In the genomic region with DNA sequence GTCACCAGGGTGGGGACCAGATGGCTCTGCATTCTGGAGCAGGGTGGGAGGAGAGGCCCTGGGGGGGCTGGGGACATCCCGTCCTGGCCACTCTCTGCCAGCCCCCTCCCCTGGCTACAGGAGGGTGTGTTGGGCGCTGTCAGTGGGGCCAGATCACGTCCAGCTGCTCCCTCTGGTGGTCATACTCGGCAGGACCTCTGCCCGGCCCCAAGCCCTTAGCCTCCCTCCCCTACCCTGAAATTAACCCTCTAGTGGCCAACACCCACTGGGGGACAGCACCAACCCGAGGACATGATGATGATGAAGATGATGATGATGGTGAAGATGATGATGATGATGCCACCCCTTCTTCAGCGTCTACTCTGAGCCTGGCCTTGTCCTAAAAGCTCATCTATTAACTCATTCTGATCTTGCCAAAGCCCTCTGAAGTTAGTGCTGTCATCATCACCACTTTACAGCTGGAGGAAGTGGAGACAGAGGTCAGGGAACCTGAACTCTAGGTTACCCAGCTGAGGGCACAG, we compare ENCODE assay signal across 9 cellular contexts. TPM values are rescaled to one million over a fixed set of nuclear protein-coding genes. Genes with fewer than 3 reads are reported as not detected.
DNase-seq lines count a peak whose midpoint lies in the region; ATAC-seq and TF ChIP-seq lines count a peak whose summit lies in the region.
"Had no signal": no experiment of that assay in that cellular context is flagged by ENCODE, and none has a peak within 500 bp of the region (broad histone marks: within the 10 kb centered on the region; RNA-seq: fewer than 3 reads in every experiment).

No MANE protein-coding gene starts in this region.

- peaks cover 5% of the 10 kb centered on the region for H3K27me3 Mint-ChIP-seq in activated naive CD8-positive, alpha-beta T cell treated with anti-CD3 and anti-CD28 coated beads, Interleukin-2, amount 50 U/mL, for 24 hours
- H3K27me3 Mint-ChIP-seq: activated naive CD4-positive, alpha-beta T cell treated with anti-CD3 and anti-CD28 coated beads, Interleukin-2, amount 50 U/mL, for 24 hours had no signal

- H3K4me3 Mint-ChIP-seq in activated naive CD8-positive, alpha-beta T cell treated with anti-CD3 and anti-CD28 coated beads, Interleukin-2, amount 50 U/mL, for 24 hours, result no peak overlapping the region
- H3K4me3 Mint-ChIP-seq: activated naive CD4-positive, alpha-beta T cell treated with anti-CD3 and anti-CD28 coated beads, Interleukin-2, amount 50 U/mL, for 24 hours had no signal

- no peaks in the 10 kb centered on the region for H3K9me3 Mint-ChIP-seq in activated naive CD8-positive, alpha-beta T cell treated with anti-CD3 and anti-CD28 coated beads, Interleukin-2, amount 50 U/mL, for 24 hours
- H3K9me3 Mint-ChIP-seq: activated naive CD4-positive, alpha-beta T cell treated with anti-CD3 and anti-CD28 coated beads, Interleukin-2, amount 50 U/mL, for 24 hours had no signal

- H2AFZ ChIP-seq in DND-41 (ENCODE audit: low read depth, low read length) (no peak overlapping the region), SK-N-SH (ENCODE audit: low read depth) (no peak overlapping the region)

- no peaks in the 10 kb centered on the region for H3K9me2 ChIP-seq in SK-N-SH

- H3K27me3 ChIP-seq in DND-41 (ENCODE audit: insufficient read depth, low read length, poor library complexity), result no peaks in the 10 kb centered on the region
- peaks cover 15% of the 10 kb centered on the region; the same call in 1 of the 2 replicates for H3K27me3 ChIP-seq in SK-N-SH (ENCODE audit: insufficient read depth)
- H3K27me3 ChIP-seq in heart left ventricle, result peaks cover 0 to 8% (median 0%) of the 10 kb centered on the region in 9 donors

- no peaks in the 10 kb centered on the region for H3F3A ChIP-seq in SK-N-SH (replicated peaks; ENCODE audit: insufficient read depth)

- peak; percentile 73 for TF ChIP-seq RAD21 in SK-N-SH (IDR thresholded peaks at IDR 0.05; ENCODE audit: low read length)

- TF ChIP-seq POLR2A in heart left ventricle (IDR thresholded peaks at IDR 0.05), result no peak

- POLR2A ChIA-PET in SK-N-SH (lab: Yijun Ruan, JAX), result no interaction called here

- H3K9me3 ChIP-seq in DND-41 (ENCODE audit: insufficient read depth, low read length, severe bottlenecking) (no peaks in the 10 kb centered on the region), SK-N-SH (no peaks in the 10 kb centered on the region), heart left ventricle (no peaks in the 10 kb centered on the region)

- TF ChIP-seq CTCF in DND-41 (IDR thresholded peaks at IDR 0.05; ENCODE audit: borderline replicate concordance, extremely low read depth, low read length, poor library complexity, severe bottlenecking) (peak; percentile 87), SK-N-SH (IDR thresholded peaks at IDR 0.05) (peak; percentile 88), heart left ventricle (IDR thresholded peaks at IDR 0.05) (peak; percentile 86 to 97 (median 90))

- CTCF ChIA-PET in SK-N-SH (lab: Yijun Ruan, JAX), result interaction anchor here (0.5 to 5.4 kb wide), 32 partner anchors 10 to 497 kb away, joined by 3 to 66 read pairs (median 4); a partner anchor contains a TSS

- H3K4me1 Mint-ChIP-seq in activated naive CD8-positive, alpha-beta T cell treated with anti-CD3 and anti-CD28 coated beads, Interleukin-2, amount 50 U/mL, for 24 hours, result peaks cover 4% of the 10 kb centered on the region

- WGBS in SK-N-SH (ENCODE audit: low lambda C conversion rate), result 3% methylated on average over 6 of the region's 7 CpGs
- 0 to 1% (median 0%) methylated on average over 6 to 7 of the region's 7 CpGs for whole genome bisulfite sequencing in heart left ventricle, 4 donors

- H3K27ac Mint-ChIP-seq in activated naive CD8-positive, alpha-beta T cell treated with anti-CD3 and anti-CD28 coated beads, Interleukin-2, amount 50 U/mL, for 24 hours, result no peak overlapping the region

- no peaks in the 10 kb centered on the region for H3K79me2 ChIP-seq in DND-41 (ENCODE audit: insufficient read depth, low read length)
- H3K79me2 ChIP-seq in SK-N-SH (ENCODE audit: insufficient read depth), result no peaks in the 10 kb centered on the region

- H3K36me3 Mint-ChIP-seq in activated naive CD8-positive, alpha-beta T cell treated with anti-CD3 and anti-CD28 coated beads, Interleukin-2, amount 50 U/mL, for 24 hours (ENCODE audit: low read depth), result no peaks in the 10 kb centered on the region
- H3K36me3 Mint-ChIP-seq: activated naive CD4-positive, alpha-beta T cell treated with anti-CD3 and anti-CD28 coated beads, Interleukin-2, amount 50 U/mL, for 24 hours had no signal

- H3K4me1 ChIP-seq in DND-41 (ENCODE audit: insufficient read depth, low read length) (peaks cover under 1% of the 10 kb centered on the region), SK-N-SH (ENCODE audit: control insufficient read depth in 1 of 2, insufficient read depth in 2 of 2, low read depth in 1 of 2, low read length in 1 of 2) (peaks cover 0 to 7% of the 10 kb centered on the region in 2 experiments; a peak in 1 of 4 replicates), heart left ventricle (peaks cover 0 to 50% (median 27%) of the 10 kb centered on the region in 12 donors)

- 0 out of 4 replicates have a peak, but pooled peaks of 1 of the 2 experiments have one; percentile 14 for TF ChIP-seq EP300 in SK-N-SH (IDR thresholded peaks at IDR 0.05; ENCODE audit: borderline replicate concordance in 1 of 2, low read depth in 1 of 2, low read length in 1 of 2)

- H3K27ac ChIP-seq in DND-41 (ENCODE audit: low read length), result no peak overlapping the region
- no peak overlapping the region for H3K27ac ChIP-seq in SK-N-SH (ENCODE audit: low read depth in 2 of 2, low read length in 1 of 2)
- H3K27ac ChIP-seq in heart left ventricle, result peak overlapping the region in 10 of 12 donors; percentile 54 to 76 (median 68)

- H3K9ac ChIP-seq in DND-41 (ENCODE audit: low read depth, low read length), result no peak overlapping the region
- no peak overlapping the region for H3K9ac ChIP-seq in SK-N-SH

- no peak overlapping the region for H3K4me2 ChIP-seq in DND-41 (ENCODE audit: insufficient read depth, low read length)
- H3K4me2 ChIP-seq in SK-N-SH, result no peak overlapping the region

- ATAC-seq in DND-41 (ENCODE audit: insufficient read depth, low read depth), result peak; percentile 97
- peak; percentile 69 for ATAC-seq in activated naive CD8-positive, alpha-beta T cell treated with anti-CD3 and anti-CD28 coated beads, Interleukin-2, amount 50 U/mL, for 24 hours
- ATAC-seq in heart left ventricle, result peak; percentile 32 to 56 (median 54)
- ATAC-seq in HG03175 (IDR thresholded peaks at IDR 0.05; ENCODE audit: unreplicated experiment), result no peak

- no peak overlapping the region for H3K4me3 ChIP-seq in DND-41 (ENCODE audit: low read depth in 1 of 2, low read length in 2 of 2)
- no peak overlapping the region for H3K4me3 ChIP-seq in Jurkat, Clone E6-1 (ENCODE audit: low read length)
- no peak overlapping the region for H3K4me3 ChIP-seq in SK-N-SH (ENCODE audit: low read depth in 2 of 2, low read length in 1 of 2)
- peak overlapping the region in 9 of 12 donors; percentile 28 to 53 (median 43) for H3K4me3 ChIP-seq in heart left ventricle

- DNase-seq in DND-41 (peak; percentile 67), SK-N-SH (peak; percentile 98), heart left ventricle (peak; percentile 78 to 87 (median 82)), posterior cingulate gyrus (peak in 9 of 10 donors; percentile 79 to 97 (median 84)), NCI-H510A treated with DMSO at 0.1 percent for 48 hours (lab: John Stamatoyannopoulos, UW) (no peak)
- peak; percentile 41 for DNase-seq in Jurkat, Clone E6-1 (ENCODE audit: low read depth, low spot score)
- peak; percentile 78 for DNase-seq in activated naive CD8-positive, alpha-beta T cell treated with anti-CD3 and anti-CD28 coated beads, Interleukin-2, amount 50 U/mL, for 24 hours

- H4K20me1 ChIP-seq in DND-41 (ENCODE audit: insufficient read depth, low read length), result peaks cover 7% of the 10 kb centered on the region; the same call in 1 of the 2 replicates
- no peaks in the 10 kb centered on the region for H4K20me1 ChIP-seq in SK-N-SH (ENCODE audit: insufficient read depth)

- intact Hi-C loops in heart left ventricle (cut with DNase I) (loop anchor here in 9 of 10 donors (1.0 to 10.0 kb wide), 8 partner anchors 21 to 163 kb away; a partner anchor contains a TSS), posterior cingulate gyrus (cut with DNase I) (loop anchor here (1.0 to 5.0 kb wide), 2 partner anchors 22 to 93 kb away; a partner anchor contains a TSS)

- H3K36me3 ChIP-seq in DND-41 (ENCODE audit: insufficient read depth, low read length), result no peaks in the 10 kb centered on the region
- H3K36me3 ChIP-seq in SK-N-SH (replicated peaks in 1 of 2; ENCODE audit: control insufficient read depth in 1 of 2, insufficient read depth in 2 of 2, low read length in 1 of 2), result no peaks in the 10 kb centered on the region
- no peaks in the 10 kb centered on the region for H3K36me3 ChIP-seq in heart left ventricle

RNA-seq across cellular contexts. Expression of a gene that starts 0.6 kb away (rescaled TPM):
- not detected for polyA plus RNA-seq in Jurkat, Clone E6-1 (2012; ENCODE audit: insufficient read depth, insufficient read length)
- polyA plus RNA-seq in SK-N-SH (2012; rRNA removed), result 0.05 and 0.15 TPM in 2 replicates
- polyA plus RNA-seq in SK-N-SH (2012; cell fraction: cytosol; rRNA removed), result 0.03 TPM in 1 of 2 replicates, not detected in the other
- 1.1 and 1.2 TPM in 2 replicates for polyA plus RNA-seq in SK-N-SH (2012; cell fraction: nucleus; rRNA removed)
- 10 to 100 TPM in 3 of 9 donors, 1 to 10 TPM in 6; 2.2 to 15.1 (median 6.0) TPM for total RNA-seq in heart left ventricle
- 10 to 100 TPM in 1 of 2 donors, 1 to 10 TPM in 1; 4.2 to 14.2 TPM for polyA plus RNA-seq in heart left ventricle

RNA-seq across cellular contexts. Expression of a gene that starts 3.2 kb away (rescaled TPM):
- polyA plus RNA-seq in Jurkat, Clone E6-1 (2012; ENCODE audit: insufficient read depth, insufficient read length), result 2.2 TPM
- polyA plus RNA-seq in SK-N-SH (2012; rRNA removed) (0.12 TPM in 1 of 2 replicates, not detected in the other), heart left ventricle (100 to 1,000 TPM; 129 to 439 TPM)
- 0.17 TPM in 1 of 2 replicates, not detected in the other for polyA plus RNA-seq in SK-N-SH (2012; cell fraction: cytosol; rRNA removed)
- 0.31 and 0.38 TPM in 2 replicates for polyA plus RNA-seq in SK-N-SH (2012; cell fraction: nucleus; rRNA removed)
- total RNA-seq in heart left ventricle, result 100 to 1,000 TPM; 261 to 631 (median 412) TPM

RNA-seq across cellular contexts. Expression of a gene that starts 7.6 kb away (rescaled TPM):
- polyA plus RNA-seq in Jurkat, Clone E6-1 (2012; ENCODE audit: insufficient read depth, insufficient read length), result not detected
- polyA plus RNA-seq in SK-N-SH (2012; rRNA removed), result 0.10 and 0.44 TPM in 2 replicates
- polyA plus RNA-seq in SK-N-SH (2012; cell fraction: cytosol; rRNA removed), result 0.20 and 0.21 TPM in 2 replicates
- 0.43 and 0.69 TPM in 2 replicates for polyA plus RNA-seq in SK-N-SH (2012; cell fraction: nucleus; rRNA removed)
- total RNA-seq in heart left ventricle, result under 1 TPM in 3 of 9 donors, not detected in 6; 0.21 to 0.52 (median 0.28) TPM
- polyA plus RNA-seq in heart left ventricle, result not detected

RNA-seq across cellular contexts. Expression of a gene that starts 19.1 kb away (rescaled TPM):
- 116 TPM for polyA plus RNA-seq in Jurkat, Clone E6-1 (2012; ENCODE audit: insufficient read depth, insufficient read length)
- 107 and 195 TPM in 2 replicates for polyA plus RNA-seq in SK-N-SH (2012; rRNA removed)
- 90.9 and 118 TPM in 2 replicates for polyA plus RNA-seq in SK-N-SH (2012; cell fraction: cytosol; rRNA removed)
- polyA plus RNA-seq in SK-N-SH (2012; cell fraction: nucleus; rRNA removed), result 64.6 and 65.4 TPM in 2 replicates
- total RNA-seq in heart left ventricle, result 10 to 100 TPM; 15.3 to 87.9 (median 19.5) TPM
- 10 to 100 TPM; 31.0 to 59.2 TPM for polyA plus RNA-seq in heart left ventricle

RNA-seq across cellular contexts. Expression of a gene that starts 19.8 kb away (rescaled TPM):
- polyA plus RNA-seq in Jurkat, Clone E6-1 (2012; ENCODE audit: insufficient read depth, insufficient read length), result not detected
- polyA plus RNA-seq in SK-N-SH (2012; rRNA removed) (not detected in 2 replicates), heart left ventricle (1 to 10 TPM in 1 of 2 donors, under 1 TPM in 1; 0.98 to 1.1 TPM)
- polyA plus RNA-seq in SK-N-SH (2012; cell fraction: cytosol; rRNA removed), result not detected in 2 replicates
- not detected in 2 replicates for polyA plus RNA-seq in SK-N-SH (2012; cell fraction: nucleus; rRNA removed)
- total RNA-seq in heart left ventricle, result 1 to 10 TPM in 2 of 9 donors, under 1 TPM in 4, not detected in 3; 0.37 to 2.5 (median 0.80) TPM

Comparison
In these comparisons a context has a peak if more than half of its experiments do, and no peak if none do; other contexts are left out.
1. H3K27ac ChIP-seq: peak in heart left ventricle (10 of 12); none in DND-41 (single experiment) and SK-N-SH (0 of 2).
2. H3K4me3 ChIP-seq: peak in heart left ventricle (9 of 12); none in DND-41 (0 of 2), Jurkat, Clone E6-1 (single experiment) and SK-N-SH (0 of 2).
3. RNA of a gene that starts 3.2 kb away (polyA plus RNA-seq): 129 to 439 TPM in heart left ventricle; 0.12 to 0.38 TPM in SK-N-SH; every median in the first group is over 10 times any median in the second.
4. Peak in every context shown above with its lines, with median percentiles within 50 percentile points of each other: CTCF ChIP-seq.